Comparison of ENCODE assay signal across 10 cellular contexts in genomic region chr17:59370580-59371299, GRCh38. TPM values are rescaled to one million over a fixed set of nuclear protein-coding genes. Genes with fewer than 3 reads are reported as not detected.
DNase-seq lines count a peak whose midpoint lies in the region; ATAC-seq, FAIRE-seq and TF ChIP-seq lines count a peak whose summit lies in the region.
"Had no signal": no experiment of that assay in that cellular context is flagged by ENCODE, and none has a peak within 500 bp of the region (broad histone marks: within the 10 kb centered on the region; RNA-seq: fewer than 3 reads in every experiment).

No MANE protein-coding gene starts in this region.

- H3K27ac ChIP-seq in kidney (ENCODE audit: low read depth in 2 of 2, low read length in 2 of 2) (peak overlapping the region; percentile 91 to 97), skin epidermis (peak overlapping the region in 20 of 21 experiments; percentile 28 to 87 (median 74))

- H3K4me1 ChIP-seq in kidney (ENCODE audit: control insufficient read depth in 1 of 2, insufficient read depth in 1 of 2, low read depth in 1 of 2, low read length in 2 of 2), result peaks cover 78 to 91% of the 10 kb centered on the region in 2 donors

- no peaks in the 10 kb centered on the region for H3K27me3 Mint-ChIP-seq in activated B cell treated with CpG ODN at 0.5 μM for 24 hours

- peak overlapping the region; percentile 43 to 65 for H3K9ac ChIP-seq in kidney (ENCODE audit: low read length in 2 of 2)

- H3K4me3 ChIP-seq in kidney (ENCODE audit: low read length in 2 of 2), result peak overlapping the region in 1 of 2 donors; percentile 8
- H3K4me3 ChIP-seq in skin epidermis, result no peak overlapping the region

- no peak for FAIRE-seq in kidney (lab: Jason Lieb, UNC)
- FAIRE-seq: frontal cortex had no signal

- intact Hi-C loops in activated B cell treated with CpG ODN at 0.5 μM for 24 hours (cut with micrococcal nuclease) (loop anchor here (2.0 kb wide), 1 partner anchor 14 kb away; no protein-coding TSS in a partner anchor), kidney (cut with DNase I) (no loop called here)

- H3K9me3 ChIP-seq in kidney (ENCODE audit: control insufficient read depth in 1 of 2, low read length in 2 of 2), result no peaks in the 10 kb centered on the region

- DNase-seq in activated B cell treated with CpG ODN at 0.5 μM for 24 hours (no peak), kidney (no peak), NCI-H1417 (lab: John Stamatoyannopoulos, UW) (no peak), NCI-H1048 (lab: John Stamatoyannopoulos, UW) (no peak), glomerular visceral epithelial cell (ENCODE audit: extremely low spot score) (no peak), NCI-H510A treated with DMSO at 0.1 percent for 48 hours (lab: John Stamatoyannopoulos, UW) (no peak)
- DNase-seq: activated T-cell treated with anti-CD3 and anti-CD28 coated beads, Interleukin-2, amount 50 U/mL, for 48 hours had no signal

- H3K9me3 Mint-ChIP-seq in activated B cell treated with CpG ODN at 0.5 μM for 24 hours, result no peaks in the 10 kb centered on the region

- CTCF ChIA-PET in activated B cell treated with CpG ODN at 0.5 μM for 24 hours (lab: Charles Lee), result interaction anchor here (0.8 kb wide), 2 partner anchors 8 to 41 kb away, joined by 3 to 4 read pairs; no protein-coding TSS in a partner anchor

- peak overlapping the region; percentile 62 for H3K4me3 Mint-ChIP-seq in activated B cell treated with CpG ODN at 0.5 μM for 24 hours

- TF ChIP-seq CTCF in activated B cell treated with CpG ODN at 0.5 μM for 24 hours (IDR thresholded peaks at IDR 0.05), result no peak
- TF ChIP-seq CTCF in kidney (IDR thresholded peaks at IDR 0.05; ENCODE audit: borderline replicate concordance, extremely low read depth, insufficient read depth), result peak; percentile 2

- peak overlapping the region; percentile 89 for H3K27ac Mint-ChIP-seq in activated B cell treated with CpG ODN at 0.5 μM for 24 hours

- peaks cover 91% of the 10 kb centered on the region for H3K4me1 Mint-ChIP-seq in activated B cell treated with CpG ODN at 0.5 μM for 24 hours

- no peaks in the 10 kb centered on the region for H3K36me3 Mint-ChIP-seq in activated B cell treated with CpG ODN at 0.5 μM for 24 hours (ENCODE audit: low read depth)

- POLR2A ChIA-PET in activated B cell treated with CpG ODN at 0.5 μM for 24 hours (lab: Charles Lee), result interaction anchor here (0.9 to 1.8 kb wide), 6 partner anchors 9 to 194 kb away, joined by 3 to 13 read pairs (median 5); partner anchors contain the start of gene DHX40

- ATAC-seq in GM21619 (IDR thresholded peaks at IDR 0.05; ENCODE audit: unreplicated experiment), result peak; percentile 43
- ATAC-seq in activated B cell treated with CpG ODN at 0.5 μM for 24 hours (ENCODE audit: low read depth), result peak; percentile 62

- H3K36me3 ChIP-seq in kidney (ENCODE audit: control insufficient read depth in 1 of 2, insufficient read depth in 2 of 2, low read length in 2 of 2), result no peaks in the 10 kb centered on the region

RNA-seq across cellular contexts. Expression of gene YPEL2, which starts 39.3 kb away (rescaled TPM):
- total RNA-seq in activated B cell treated with CpG ODN at 0.5 μM for 24 hours (18.3 and 19.5 TPM in 2 replicates), kidney (53.6 TPM)
- polyA plus RNA-seq in kidney (ENCODE audit: insufficient read depth, low read depth, low replicate concordance), result 9.0 TPM
